Comparison of ENCODE assay signal across 10 cellular contexts in the genomic region with DNA sequence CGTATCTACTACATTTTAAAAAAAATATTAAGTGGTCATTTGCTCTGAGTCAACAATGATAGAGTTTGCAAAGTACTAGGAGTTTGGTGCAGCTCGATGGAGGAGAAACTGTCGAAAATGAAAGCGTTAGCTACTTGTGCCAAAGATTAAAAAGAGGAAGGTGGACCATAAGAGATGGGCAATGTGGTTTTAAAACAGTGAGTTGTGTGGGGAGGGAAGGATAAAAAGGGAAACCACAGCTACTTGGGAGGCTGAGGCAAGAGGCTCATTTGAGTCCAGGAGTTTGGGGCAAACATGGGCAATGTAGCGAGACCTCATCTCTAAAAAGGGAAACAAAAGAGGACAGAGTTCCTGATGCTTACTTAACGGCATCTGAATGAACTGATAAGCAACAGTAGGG. TPM values are rescaled to one million over a fixed set of nuclear protein-coding genes. Genes with fewer than 3 reads are reported as not detected.
DNase-seq lines count a peak whose midpoint lies in the region; ATAC-seq, FAIRE-seq and TF ChIP-seq lines count a peak whose summit lies in the region.
"Had no signal": no experiment of that assay in that cellular context is flagged by ENCODE, and none has a peak within 500 bp of the region (broad histone marks: within the 10 kb centered on the region; RNA-seq: fewer than 3 reads in every experiment).

No MANE protein-coding gene starts in this region.

- H3K4me3 ChIP-seq in GM12878 = no peak overlapping the region
- H3K4me3 ChIP-seq: heart right ventricle had no signal

- no peaks in the 10 kb centered on the region for H3K79me2 ChIP-seq in GM12878 (ENCODE audit: control insufficient read depth, insufficient read depth, low read length)

- intact Hi-C loops in GM12878 (cut with micrococcal nuclease; ENCODE audit: unreplicated experiment) = loop anchor here (2.0 kb wide), 1 partner anchor 35 kb away; no protein-coding TSS in a partner anchor

- H3K4me2 ChIP-seq in GM12878 (ENCODE audit: control insufficient read depth, insufficient read depth) = peak overlapping the region; percentile 47; the same call in 1 of the 2 replicates

- POLR2A ChIA-PET in GM12878 (lab: Charles Lee) = interaction anchor here (0.9 kb wide), 1 partner anchor 93 kb away, joined by 4 read pairs; no protein-coding TSS in a partner anchor

- TF ChIP-seq POLR2A in GM12878 (IDR thresholded peaks at IDR 0.05; ENCODE audit: low read depth, low read length) = no peak

- under 1% methylated on average over 6 of the region's 6 CpGs for WGBS in GM12878 (ENCODE audit: insufficient coverage, insufficient replicate concordance, low lambda C conversion rate, missing lambda C conversion rate)

- no peaks in the 10 kb centered on the region for H3K36me3 ChIP-seq in GM12878 (ENCODE audit: control insufficient read depth in 2 of 2, insufficient read depth in 2 of 2, low read length in 1 of 2)
- H3K36me3 ChIP-seq: heart right ventricle had no signal

- H3K27me3 ChIP-seq in GM12878 (replicated peaks in 1 of 2; ENCODE audit: control insufficient read depth in 2 of 2, insufficient read depth in 2 of 2, low read length in 1 of 2) = no peaks in the 10 kb centered on the region

- no peaks in the 10 kb centered on the region for H3K9me3 ChIP-seq in GM12878 (replicated peaks; ENCODE audit: control insufficient read depth, insufficient read depth, low read length)
- H3K9me3 ChIP-seq: heart right ventricle had no signal

- H3K9ac ChIP-seq in GM12878 (ENCODE audit: control insufficient read depth, insufficient read depth, low read length) = no peak overlapping the region

- TF ChIP-seq CTCF in GM12878 (IDR thresholded peaks at IDR 0.05 in 2 of 3, conservative IDR thresholded peaks at IDR 0.05 in 1 of 3; ENCODE audit: control insufficient read depth in 2 of 3, extremely low read depth in 1 of 3, insufficient read depth in 1 of 3, low read depth in 3 of 3, low read length in 3 of 3) = no peak

- FAIRE-seq in GM18507 (lab: Jason Lieb, UNC) (peak; percentile 86), GM12878 (lab: Jason Lieb, UNC) (peak; percentile 70)

- in situ Hi-C loops in GM12878 (cut with MboI) = no loop called here

- RAD21 ChIA-PET in GM12878 (lab: Charles Lee; ENCODE audit: unreplicated experiment) = interaction anchor here (0.9 to 1.6 kb wide), 8 partner anchors 17 to 332 kb away, joined by 3 to 8 read pairs (median 4); a partner anchor contains a TSS

- SMC1A ChIA-PET in GM12878 (lab: Charles Lee; ENCODE audit: uncharacterized antibody, unreplicated experiment) = interaction anchor here (0.8 to 2.0 kb wide), 21 partner anchors 9 to 332 kb away, joined by 3 to 12 read pairs (median 4); no protein-coding TSS in a partner anchor

- no TSS peak for BruUV-seq in GM12878 (replicated peaks; lab: Mats Ljungman, UMichigan)

- H3K4me1 ChIP-seq in GM12878 (ENCODE audit: control insufficient read depth, insufficient read depth, low read length) = no peaks in the 10 kb centered on the region
- H3K4me1 ChIP-seq: heart right ventricle had no signal

- no peak for TF ChIP-seq EP300 in GM12878 (IDR thresholded peaks at IDR 0.05; ENCODE audit: borderline replicate concordance in 1 of 2, control insufficient read depth in 1 of 2, low read depth in 2 of 2, low read length in 2 of 2)

- no peak overlapping the region for H3K27ac ChIP-seq in GM12878 (ENCODE audit: control insufficient read depth, insufficient read depth)
- H3K27ac ChIP-seq: heart right ventricle had no signal

- CTCF ChIA-PET in GM12878 (lab: Yijun Ruan, JAX) = interaction anchor here (0.6 to 2.0 kb wide), 10 partner anchors 13 to 589 kb away, joined by 3 to 18 read pairs (median 5); no protein-coding TSS in a partner anchor

- TF ChIP-seq RAD21 in GM12878 (IDR thresholded peaks at IDR 0.05; ENCODE audit: insufficient read depth, low read depth, low read length) = no peak

- ATAC-seq in GM21528 (IDR thresholded peaks at IDR 0.05; ENCODE audit: low FRiP score, unreplicated experiment) (peak; percentile 98), HG03469 (IDR thresholded peaks at IDR 0.05; ENCODE audit: unreplicated experiment) (peak; percentile 92), GM12878 (peak; percentile 94)
- ATAC-seq: heart right ventricle had no signal

- no peaks in the 10 kb centered on the region for H4K20me1 ChIP-seq in GM12878 (ENCODE audit: control insufficient read depth, insufficient read depth)

- no peak for DNase-seq in GM18507 (ENCODE audit: extremely low spot score, insufficient read length, low read depth)
- peak; percentile 67 for DNase-seq in GM12878 (ENCODE audit: low read depth, low spot score)
- DNase-seq in DMS79 treated with DMSO at 0.1 percent for 48 hours (lab: John Stamatoyannopoulos, UW) = no peak
- no peak for DNase-seq in NCI-H510A treated with DMSO at 0.1 percent for 48 hours (lab: John Stamatoyannopoulos, UW)
- DNase-seq in NCI-H526 (lab: John Stamatoyannopoulos, UW) = no peak
- no peak for DNase-seq in GOT3 (lab: John Stamatoyannopoulos, UW)
- DNase-seq: heart right ventricle, NCI-H748 treated with DMSO at 0.1 percent for 48 hours had no signal

- H2AFZ ChIP-seq in GM12878 (ENCODE audit: control insufficient read depth, low read depth, low read length) = no peak overlapping the region

TF ChIP-seq in GM12878, 131 proteins besides CTCF, POLR2A, EP300 and RAD21 (continues in another document):
- TF ChIP-seq NFIC (IDR thresholded peaks at IDR 0.05; ENCODE audit: low read depth, low read length) = 0 out of 2 replicates have a peak, but pooled peaks have one; percentile 54
- TF ChIP-seq BMI1 (IDR thresholded peaks at IDR 0.05; ENCODE audit: borderline replicate concordance) = no peak
- peak; percentile 53; the same call in 1 of the 2 replicates for TF ChIP-seq EED (IDR thresholded peaks at IDR 0.05; ENCODE audit: low read depth)
- TF ChIP-seq ZNF24 (IDR thresholded peaks at IDR 0.05) = no peak
- peak in 1 of 2 experiments; percentile 28; a peak in 1 of 4 replicates for TF ChIP-seq BHLHE40 (IDR thresholded peaks at IDR 0.05; ENCODE audit: borderline replicate concordance in 1 of 2, low read depth in 2 of 2, low read length in 1 of 2)
- TF ChIP-seq, protein P1, sequence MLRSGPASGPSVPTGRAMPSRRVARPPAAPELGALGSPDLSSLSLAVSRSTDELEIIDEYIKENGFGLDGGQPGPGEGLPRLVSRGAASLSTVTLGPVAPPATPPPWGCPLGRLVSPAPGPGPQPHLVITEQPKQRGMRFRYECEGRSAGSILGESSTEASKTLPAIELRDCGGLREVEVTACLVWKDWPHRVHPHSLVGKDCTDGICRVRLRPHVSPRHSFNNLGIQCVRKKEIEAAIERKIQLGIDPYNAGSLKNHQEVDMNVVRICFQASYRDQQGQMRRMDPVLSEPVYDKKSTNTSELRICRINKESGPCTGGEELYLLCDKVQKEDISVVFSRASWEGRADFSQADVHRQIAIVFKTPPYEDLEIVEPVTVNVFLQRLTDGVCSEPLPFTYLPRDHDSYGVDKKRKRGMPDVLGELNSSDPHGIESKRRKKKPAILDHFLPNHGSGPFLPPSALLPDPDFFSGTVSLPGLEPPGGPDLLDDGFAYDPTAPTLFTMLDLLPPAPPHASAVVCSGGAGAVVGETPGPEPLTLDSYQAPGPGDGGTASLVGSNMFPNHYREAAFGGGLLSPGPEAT (IDR thresholded peaks at IDR 0.05; ENCODE audit: low read depth) = peak; percentile 56; the same call in 1 of the 2 replicates
- no peak for TF ChIP-seq BCL11A (IDR thresholded peaks at IDR 0.05; ENCODE audit: low read depth, low read length)
- peak; percentile 44; the same call in 1 of the 2 replicates for TF ChIP-seq DPF2 (IDR thresholded peaks at IDR 0.05)
- peak; percentile 49; the same call in 1 of the 2 replicates for TF ChIP-seq CBFB (IDR thresholded peaks at IDR 0.05; ENCODE audit: low read depth)
- TF ChIP-seq RUNX3 (IDR thresholded peaks at IDR 0.05; ENCODE audit: low read length) = peak; percentile 92
- peak; percentile 75; the same call in 1 of the 2 replicates for TF ChIP-seq SPI1 (IDR thresholded peaks at IDR 0.05; ENCODE audit: borderline replicate concordance, insufficient read depth, low read depth, low read length)
- TF ChIP-seq KLF5 (IDR thresholded peaks at IDR 0.05; ENCODE audit: partially characterized antibody) = no peak

RNA-seq across cellular contexts. Expression of a gene that starts 18.2 kb away (rescaled TPM):
- 18.6 and 19.9 TPM in 2 replicates for total RNA-seq in GM12878 (2013; cell fraction: nucleolus; rRNA removed)
- total RNA-seq in GM12878 (2014; rRNA removed) = 64.3 and 66.8 TPM in 2 replicates
- total RNA-seq in GM12878 (2014; rRNA removed; fragmentation: Illumina TruSeq; extraction: Trizol) = 77.3 and 80.4 TPM in 2 replicates
- 113 and 116 TPM in 2 replicates for total RNA-seq in GM12878 (2021)
- 66.0 TPM for polyA plus RNA-seq in GM12878 (2011; ENCODE audit: low read depth)
- polyA plus RNA-seq in GM12878 (2011; rRNA removed) = 125 and 169 TPM in 2 replicates
- 60.1 and 70.1 TPM in 2 replicates for polyA plus RNA-seq in GM12878 (2011; cell fraction: cytosol; rRNA removed)
- 22.8 and 33.9 TPM in 2 replicates for polyA plus RNA-seq in GM12878 (2011; cell fraction: nucleus; rRNA removed)
- 80.5 and 85.4 TPM in 2 replicates for polyA plus RNA-seq in GM12878 (2012)
- polyA plus RNA-seq in GM12878 (2014; fragmentation: Illumina TruSeq; extraction: Trizol) = 91.9 and 106 TPM in 2 replicates
- polyA plus RNA-seq in GM12878 (2014; fragmentation: Nextera tagmentation; extraction: Ambion mirVana) = 100 to 1,000 TPM; 102 to 227 TPM
- 103 and 125 TPM in 2 replicates for polyA plus RNA-seq in GM12878 (2014; rRNA removed)
- 100 to 1,000 TPM; 281 TPM for polyA plus RNA-seq in GM12878 (2016; fragmentation: Nextera tagmentation; extraction: Ambion mirVana)
- polyA minus RNA-seq in GM12878 (2011; rRNA and poly(A)+ RNA removed) = 75.8 and 85.1 TPM in 2 replicates
- 47.6 and 57.9 TPM in 2 replicates for polyA minus RNA-seq in GM12878 (2011; cell fraction: cytosol; rRNA and poly(A)+ RNA removed)
- 18.9 and 36.5 TPM in 2 replicates for polyA minus RNA-seq in GM12878 (2011; cell fraction: nucleus; rRNA and poly(A)+ RNA removed)

RNA-seq across cellular contexts. Expression of a gene that starts 47.1 kb away (rescaled TPM):
- total RNA-seq in GM12878 (2013; cell fraction: nucleolus; rRNA removed) = 28.0 and 28.8 TPM in 2 replicates
- total RNA-seq in GM12878 (2014; rRNA removed) = 37.9 and 49.8 TPM in 2 replicates
- total RNA-seq in GM12878 (2014; rRNA removed; fragmentation: Illumina TruSeq; extraction: Trizol) = 42.3 and 42.6 TPM in 2 replicates
- total RNA-seq in GM12878 (2021) = 33.4 and 34.9 TPM in 2 replicates
- 15.8 TPM for polyA plus RNA-seq in GM12878 (2011; ENCODE audit: low read depth)
- polyA plus RNA-seq in GM12878 (2011; rRNA removed) = 39.3 and 60.6 TPM in 2 replicates
- polyA plus RNA-seq in GM12878 (2011; cell fraction: cytosol; rRNA removed) = 17.5 and 20.2 TPM in 2 replicates
- polyA plus RNA-seq in GM12878 (2011; cell fraction: nucleus; rRNA removed) = 18.8 and 23.7 TPM in 2 replicates
- polyA plus RNA-seq in GM12878 (2012) = 15.0 and 20.5 TPM in 2 replicates
- polyA plus RNA-seq in GM12878 (2014; fragmentation: Illumina TruSeq; extraction: Trizol) = 36.9 and 59.1 TPM in 2 replicates
- polyA plus RNA-seq in GM12878 (2014; fragmentation: Nextera tagmentation; extraction: Ambion mirVana) = 10 to 100 TPM; 64.2 to 97.1 TPM
- polyA plus RNA-seq in GM12878 (2014; rRNA removed) = 35.0 and 36.2 TPM in 2 replicates
- 10 to 100 TPM; 71.0 to 76.4 TPM for polyA plus RNA-seq in GM12878 (2016; fragmentation: Nextera tagmentation; extraction: Ambion mirVana)
- polyA minus RNA-seq in GM12878 (2011; rRNA and poly(A)+ RNA removed) = 38.2 and 38.8 TPM in 2 replicates
- polyA minus RNA-seq in GM12878 (2011; cell fraction: cytosol; rRNA and poly(A)+ RNA removed) = 12.6 and 13.6 TPM in 2 replicates
- polyA minus RNA-seq in GM12878 (2011; cell fraction: nucleus; rRNA and poly(A)+ RNA removed) = 16.5 and 17.3 TPM in 2 replicates
